In the genomic region with DNA sequence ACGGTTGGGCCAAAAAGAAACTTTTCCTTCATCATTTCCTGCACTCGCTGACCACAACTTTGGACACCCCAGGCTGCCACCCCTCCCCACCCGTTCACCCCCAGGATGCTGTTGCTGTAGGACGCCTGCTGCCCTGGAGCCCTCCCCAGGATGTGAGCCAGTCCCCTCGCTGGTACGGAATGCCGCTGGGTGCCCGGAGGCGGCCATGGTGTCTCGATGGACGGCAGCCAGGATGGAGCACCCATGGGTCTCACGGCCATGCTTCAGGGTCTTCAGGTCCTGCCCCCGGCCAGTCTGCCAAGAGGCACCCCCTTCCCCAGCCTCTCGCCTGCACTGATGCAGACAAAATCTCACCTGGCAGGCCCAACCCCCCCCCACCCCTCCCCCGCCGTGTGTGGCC, we compare ENCODE assay signal across 18 cellular contexts. TPM values are rescaled to one million over a fixed set of nuclear protein-coding genes. Genes with fewer than 3 reads are reported as not detected.
DNase-seq lines count a peak whose midpoint lies in the region; ATAC-seq and TF ChIP-seq lines count a peak whose summit lies in the region.
"Had no signal": no experiment of that assay in that cellular context is flagged by ENCODE, and none has a peak within 500 bp of the region (broad histone marks: within the 10 kb centered on the region; RNA-seq: fewer than 3 reads in every experiment).

No MANE protein-coding gene starts in this region.

- H3K18ac ChIP-seq in neuronal stem cell (ENCODE audit: low read length) = no peak overlapping the region

- no peak overlapping the region for H3K4ac ChIP-seq in neuronal stem cell (ENCODE audit: low read length)

- H4K8ac ChIP-seq in neuronal stem cell (ENCODE audit: low read depth, low read length) = no peak overlapping the region

- H3K79me2 ChIP-seq in PC-9 (ENCODE audit: low read depth) = no peaks in the 10 kb centered on the region

- no peak overlapping the region for H2AFZ ChIP-seq in PC-9
- H2AFZ ChIP-seq in neuronal stem cell (ENCODE audit: low read length) = no peak overlapping the region
- H2AFZ ChIP-seq: GM23338 had no signal

- no peaks in the 10 kb centered on the region for H3K9me2 ChIP-seq in PC-9 (ENCODE audit: insufficient read depth)

- H3F3A ChIP-seq in PC-9 (ENCODE audit: insufficient read depth, low read depth) = no peaks in the 10 kb centered on the region; the same call in 1 of the 2 replicates

- TF ChIP-seq CTCF in Caco-2 (IDR thresholded peaks at IDR 0.05; ENCODE audit: insufficient read depth in 1 of 2, low read depth in 1 of 2, low read length in 1 of 2, severe bottlenecking in 1 of 2, unreplicated experiment in 1 of 2) (no peak), PC-9 (conservative IDR thresholded peaks at IDR 0.05) (no peak)

- H3K4me1 ChIP-seq in Caco-2 (peaks cover 5% of the 10 kb centered on the region; the same call in 1 of the 2 replicates), PC-9 (replicated peaks; ENCODE audit: insufficient read depth) (no peaks in the 10 kb centered on the region), neuronal stem cell (ENCODE audit: control insufficient read depth in 2 of 2, insufficient read depth in 1 of 2, low read depth in 1 of 2, low read length in 2 of 2) (peaks cover 3 to 4% of the 10 kb centered on the region in 2 donors)

- H3K4me1 Mint-ChIP-seq in Caco-2 (ENCODE audit: low read depth, unreplicated experiment) = peaks cover 12% of the 10 kb centered on the region

- no peak overlapping the region for H2BK15ac ChIP-seq in neuronal stem cell (ENCODE audit: low read length)

- no peak overlapping the region for H2AK5ac ChIP-seq in neuronal stem cell (ENCODE audit: low read depth, low read length)

- H3K23ac ChIP-seq in neuronal stem cell (ENCODE audit: low read depth, low read length, poor library complexity) = no peak overlapping the region

- peaks cover 2% of the 10 kb centered on the region for H3K36me3 ChIP-seq in Caco-2 (ENCODE audit: control insufficient read depth, insufficient read depth, low read length)
- H3K36me3 ChIP-seq in PC-9 (ENCODE audit: low read depth) = no peaks in the 10 kb centered on the region
- H3K36me3 ChIP-seq in neuronal stem cell (replicated peaks in 1 of 2; ENCODE audit: control insufficient read depth in 2 of 2, insufficient read depth in 2 of 2, low read length in 2 of 2) = peaks cover 31 to 49% of the 10 kb centered on the region in 2 donors
- peaks cover 6% of the 10 kb centered on the region for H3K36me3 ChIP-seq in H7 (replicated peaks; ENCODE audit: control insufficient read depth, insufficient read depth, low read length)

- H3K36me3 Mint-ChIP-seq in Caco-2 (ENCODE audit: insufficient read depth, unreplicated experiment) = peaks cover 40% of the 10 kb centered on the region
- H3K36me3 Mint-ChIP-seq: CD4-positive, CD25-positive, alpha-beta regulatory T cell had no signal

- no peak overlapping the region for H3K27ac ChIP-seq in PC-9
- no peak overlapping the region for H3K27ac ChIP-seq in neuronal stem cell (replicated peaks; ENCODE audit: low read length)
- H3K27ac ChIP-seq: KMS-11, SJSA1 had no signal

- H3K14ac ChIP-seq in neuronal stem cell (ENCODE audit: low read length) = no peak overlapping the region

- H3K4me3 Mint-ChIP-seq in Caco-2 (ENCODE audit: unreplicated experiment) = no peak overlapping the region
- H3K4me3 Mint-ChIP-seq: CD4-positive, CD25-positive, alpha-beta regulatory T cell; GM23338; T-helper 1 cell treated with Interleukin-12 subunit alpha and Interleukin-12 subunit beta and Interleukin-4 antibody, amounts not matched to agents 30 μg/mL and 1 μg/mL, for 36 hours had no signal

- BruUV-seq in Caco-2 (replicated peaks; lab: Mats Ljungman, UMichigan) (TSS peak; percentile 76), PC-9 (replicated peaks; lab: Mats Ljungman, UMichigan) (TSS peak; percentile 79)

- no peaks in the 10 kb centered on the region for H4K20me1 ChIP-seq in PC-9 (ENCODE audit: insufficient read depth)

- DNase-seq in Caco-2 = no peak
- DNase-seq in PC-9 = no peak
- no peak for DNase-seq in neuronal stem cell (ENCODE audit: low spot score)
- DNase-seq in H7 = no peak
- DNase-seq: ACHN; CD4-positive, CD25-positive, alpha-beta regulatory T cell; COR-L47; GF-D8; NCI-H1417; NCI-H187; NCI-H2107; NCI-H510A; NCI-H748 treated with DMSO at 0.1 percent for 48 hours had no signal

- intact Hi-C loops in Caco-2 (cut with micrococcal nuclease; ENCODE audit: unreplicated experiment) (no loop called here), PC-9 (cut with micrococcal nuclease; ENCODE audit: unreplicated experiment) (loop anchor here (10.0 kb wide), 1 partner anchor 689 kb away; no protein-coding TSS in a partner anchor)

- H3K79me1 ChIP-seq in neuronal stem cell (ENCODE audit: low read depth, low read length) = no peaks in the 10 kb centered on the region

- no CpG with 5 or more reads among the region's 16 CpGs for WGBS in neuronal stem cell (ENCODE audit: extremely low coverage in 2 of 2, insufficient read length in 2 of 2, insufficient replicate concordance in 1 of 2), 2 donors

- no peak overlapping the region for H2BK120ac ChIP-seq in neuronal stem cell (ENCODE audit: low read depth, low read length)

- peak overlapping the region; percentile 30 for H2BK12ac ChIP-seq in neuronal stem cell (ENCODE audit: low read length)

- POLR2A ChIA-PET in Caco-2 (lab: Charles Lee) (no interaction called here), PC-9 (lab: Charles Lee; ENCODE audit: unreplicated experiment) (no interaction called here)

- ATAC-seq in GM21423 (IDR thresholded peaks at IDR 0.05; ENCODE audit: unreplicated experiment) = no peak
- ATAC-seq: GM23338 had no signal

- CTCF ChIA-PET in Caco-2 (lab: Charles Lee) (no interaction called here), PC-9 (lab: Charles Lee) (no interaction called here)

- peak overlapping the region; percentile 72 for H3K9ac ChIP-seq in neuronal stem cell (ENCODE audit: low read depth, low read length, poor library complexity)
- H3K9ac ChIP-seq: KMS-11 had no signal

- H4K91ac ChIP-seq in neuronal stem cell (ENCODE audit: low read depth, low read length, poor library complexity) = no peak overlapping the region

- H3K4me2 ChIP-seq in PC-9 (no peak overlapping the region), neuronal stem cell (ENCODE audit: insufficient read depth, low read length, poor library complexity, severe bottlenecking) (no peak overlapping the region)
- H3K4me2 ChIP-seq: GM23338, KMS-11 had no signal

- H3K9me3 ChIP-seq in Caco-2 (no peaks in the 10 kb centered on the region), PC-9 (ENCODE audit: insufficient read depth, low read depth) (no peaks in the 10 kb centered on the region), neuronal stem cell (replicated peaks in 1 of 2; ENCODE audit: control insufficient read depth in 2 of 2, insufficient read depth in 1 of 2, low read depth in 1 of 2, low read length in 2 of 2) (peaks cover 0 to 4% of the 10 kb centered on the region in 2 donors)
- H3K9me3 ChIP-seq: SJSA1 had no signal

- no peak overlapping the region for H2BK5ac ChIP-seq in neuronal stem cell (ENCODE audit: low read length)

- H3K27ac Mint-ChIP-seq in Caco-2 (ENCODE audit: unreplicated experiment) = no peak overlapping the region
- H3K27ac Mint-ChIP-seq: GM23338; T-helper 1 cell treated with Interleukin-12 subunit alpha and Interleukin-12 subunit beta and Interleukin-4 antibody, amounts not matched to agents 30 μg/mL and 1 μg/mL, for 36 hours had no signal

- H3K9me3 Mint-ChIP-seq in Caco-2 (ENCODE audit: unreplicated experiment) = no peaks in the 10 kb centered on the region
- H3K9me3 Mint-ChIP-seq: CD4-positive, CD25-positive, alpha-beta regulatory T cell; T-helper 1 cell treated with Interleukin-12 subunit alpha and Interleukin-12 subunit beta and Interleukin-4 antibody, amounts not matched to agents 30 μg/mL and 1 μg/mL, for 36 hours had no signal

- H3K27me3 ChIP-seq in Caco-2 (replicated peaks; ENCODE audit: control insufficient read depth, insufficient read depth, low read length) (no peaks in the 10 kb centered on the region), PC-9 (ENCODE audit: insufficient read depth, low read depth) (no peaks in the 10 kb centered on the region), neuronal stem cell (ENCODE audit: control insufficient read depth in 3 of 3, insufficient read depth in 3 of 3, low read depth in 1 of 3, low read length in 3 of 3) (peaks cover 0 to 4% (median 0%) of the 10 kb centered on the region in 3 experiments), H7 (ENCODE audit: control insufficient read depth, insufficient read depth, low read length) (no peaks in the 10 kb centered on the region; the same call in 1 of the 2 replicates)
- H3K27me3 ChIP-seq: SJSA1 had no signal

- H3K4me3 ChIP-seq in Caco-2 (ENCODE audit: low read depth, low read length) = no peak overlapping the region
- no peak overlapping the region for H3K4me3 ChIP-seq in PC-9
- no peak overlapping the region for H3K4me3 ChIP-seq in neuronal stem cell (ENCODE audit: low read length in 2 of 2)
- no peak overlapping the region for H3K4me3 ChIP-seq in H7 (ENCODE audit: insufficient read depth, low read depth, low read length)
- H3K4me3 ChIP-seq: GM23338, SJSA1 had no signal

- H3K27me3 Mint-ChIP-seq in Caco-2 (ENCODE audit: insufficient read depth, unreplicated experiment) = no peaks in the 10 kb centered on the region
- H3K27me3 Mint-ChIP-seq: CD4-positive, CD25-positive, alpha-beta regulatory T cell had no signal

RNA-seq across cellular contexts. Expression of gene CSNK1G2, which starts 15.4 kb away (rescaled TPM):
- total RNA-seq in Caco-2 (2022) = 44.4 and 49.6 TPM in 2 replicates
- 58.2 and 58.3 TPM in 2 replicates for total RNA-seq in PC-9 (2021)
- 162 TPM for polyA plus RNA-seq in neuronal stem cell (2013, experiment 1 of 2)
- 157 TPM for polyA plus RNA-seq in neuronal stem cell (2013, experiment 2 of 2)
- total RNA-seq in H7 (2014; rRNA removed; shearing (Covaris generic)) = 172 and 186 TPM in 2 replicates

RNA-seq across cellular contexts. Expression of gene ADAT3, which starts 20.3 kb away (rescaled TPM):
- total RNA-seq in Caco-2 (2022) (12.6 and 14.0 TPM in 2 replicates), PC-9 (2021) (7.8 and 10.1 TPM in 2 replicates)
- polyA plus RNA-seq in neuronal stem cell (2013, experiment 1 of 2) = 4.4 TPM
- polyA plus RNA-seq in neuronal stem cell (2013, experiment 2 of 2) = 3.8 TPM
- total RNA-seq in H7 (2014; rRNA removed; shearing (Covaris generic)) = 10.0 and 12.7 TPM in 2 replicates

RNA-seq across cellular contexts. Expression of gene SCAMP4, which starts 20.3 kb away (rescaled TPM):
- total RNA-seq in Caco-2 (2022) (78.3 and 84.1 TPM in 2 replicates), PC-9 (2021) (61.7 and 69.8 TPM in 2 replicates)
- 49.3 TPM for polyA plus RNA-seq in neuronal stem cell (2013, experiment 1 of 2)
- 49.1 TPM for polyA plus RNA-seq in neuronal stem cell (2013, experiment 2 of 2)
- 33.4 and 35.7 TPM in 2 replicates for total RNA-seq in H7 (2014; rRNA removed; shearing (Covaris generic))

RNA-seq across cellular contexts. Expression of gene ABHD17A, which starts 40.2 kb away (rescaled TPM):
- total RNA-seq in Caco-2 (2022) (47.7 and 51.8 TPM in 2 replicates), PC-9 (2021) (33.0 and 35.9 TPM in 2 replicates)
- 44.4 TPM for polyA plus RNA-seq in neuronal stem cell (2013, experiment 1 of 2)
- polyA plus RNA-seq in neuronal stem cell (2013, experiment 2 of 2) = 44.1 TPM
- total RNA-seq in H7 (2014; rRNA removed; shearing (Covaris generic)) = 87.0 and 134 TPM in 2 replicates
